18 cellular contexts compared by ENCODE assay signal in the genomic region with DNA sequence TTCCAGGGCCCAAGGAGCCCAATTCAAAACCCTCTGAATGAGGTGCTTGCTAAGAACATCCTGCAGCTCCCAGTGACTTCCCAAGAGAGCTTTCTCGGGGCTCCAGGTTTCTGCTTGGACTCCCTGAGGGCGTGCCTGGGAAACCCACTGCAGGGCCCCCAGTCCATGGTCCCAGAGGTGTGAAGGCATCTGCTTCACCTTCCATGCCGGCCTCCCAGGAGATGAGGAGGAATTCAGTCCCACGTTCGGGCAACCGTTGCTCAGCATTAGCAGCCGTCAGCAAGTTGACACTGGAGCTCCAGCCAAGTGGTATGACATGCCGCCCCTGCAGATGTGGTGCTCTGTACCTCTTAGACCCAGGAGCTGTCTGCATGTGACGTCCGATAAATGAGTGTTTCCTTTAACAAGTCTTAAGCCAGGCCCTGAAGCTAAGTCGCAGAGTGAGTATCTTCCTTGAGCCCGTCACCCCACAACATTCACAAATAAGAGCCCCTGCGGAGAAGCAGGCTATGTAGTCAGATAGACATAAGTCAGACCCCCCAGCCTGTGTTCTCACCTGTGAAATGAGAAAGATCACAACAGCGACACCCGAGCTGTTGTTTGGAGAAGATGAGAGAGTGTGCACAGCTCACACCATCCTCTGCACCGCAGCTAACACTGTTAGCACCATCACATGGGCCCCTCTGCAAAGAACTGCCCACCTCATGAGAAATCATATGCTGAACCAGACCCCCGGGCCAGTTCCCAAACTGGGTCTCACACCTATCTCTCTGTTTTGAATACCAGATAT.
A peak's percentile ranks its signal among the peaks of the same experiment; 100 is the strongest.
DNase-seq lines count a peak whose midpoint lies in the region; ATAC-seq and TF ChIP-seq lines count a peak whose summit lies in the region.
"Had no signal": no experiment of that assay in that cellular context is flagged by ENCODE, and none has a peak within 500 bp of the region (broad histone marks: within the 10 kb centered on the region; RNA-seq: fewer than 3 reads in every experiment).

No MANE protein-coding gene starts in this region.

- TF ChIP-seq POLR2A in testis (IDR thresholded peaks at IDR 0.05) = no peak

- no peak overlapping the region for H3K27ac ChIP-seq in CD8-positive, alpha-beta T cell (ENCODE audit: low read depth, low read length)
- H3K27ac ChIP-seq in testis = no peak overlapping the region
- H3K27ac ChIP-seq: HL-60, left ventricle myocardium inferior, RWPE1, stomach had no signal

- H3K4me3 ChIP-seq in CD8-positive, alpha-beta T cell (ENCODE audit: low read depth, low read length) = no peak overlapping the region
- H3K4me3 ChIP-seq in testis = no peak overlapping the region
- H3K4me3 ChIP-seq: K562, left ventricle myocardium inferior, stomach had no signal

- H3K4me1 ChIP-seq in CD8-positive, alpha-beta T cell (ENCODE audit: insufficient read depth, low read length) = peaks cover 21% of the 10 kb centered on the region
- H3K4me1 ChIP-seq in testis = no peaks in the 10 kb centered on the region
- H3K4me1 ChIP-seq: left ventricle myocardium inferior had no signal

- H3K27ac Mint-ChIP-seq in CD8-positive, alpha-beta T cell = peak overlapping the region; percentile 76
- H3K27ac Mint-ChIP-seq in memory B cell = no peak overlapping the region

- H3K9me3 ChIP-seq in CD8-positive, alpha-beta T cell (ENCODE audit: low read length) = no peaks in the 10 kb centered on the region
- no peaks in the 10 kb centered on the region for H3K9me3 ChIP-seq in testis
- H3K9me3 ChIP-seq: left ventricle myocardium inferior, stomach had no signal

- intact Hi-C loops in CD8-positive, alpha-beta T cell (cut with DNase I, micrococcal nuclease) = no loop called here
- intact Hi-C loops in testis (cut with DNase I; ENCODE audit: low total_unique reads) = no loop called here

- peak; percentile 57 for ATAC-seq in CD8-positive, alpha-beta T cell
- ATAC-seq in GM19025 (IDR thresholded peaks at IDR 0.05; ENCODE audit: low read depth, unreplicated experiment) = peak; percentile 9
- peak; percentile 11 for ATAC-seq in HG03045 (IDR thresholded peaks at IDR 0.05; ENCODE audit: unreplicated experiment)
- no peak for ATAC-seq in memory B cell (ENCODE audit: low read depth)
- ATAC-seq in GM18861 (IDR thresholded peaks at IDR 0.05; ENCODE audit: unreplicated experiment) = no peak
- ATAC-seq: K562 had no signal

- no peak for TF ChIP-seq CTCF in CD8-positive, alpha-beta T cell (IDR thresholded peaks at IDR 0.05)
- TF ChIP-seq CTCF in testis (IDR thresholded peaks at IDR 0.05) = no peak

- H3K27me3 Mint-ChIP-seq in CD8-positive, alpha-beta T cell (ENCODE audit: low read depth) = no peaks in the 10 kb centered on the region
- peaks cover 24% of the 10 kb centered on the region for H3K27me3 Mint-ChIP-seq in memory B cell

- DNase-seq in CD8-positive, alpha-beta T cell = peak in 1 of 7 experiments; percentile 32
- DNase-seq in memory B cell (ENCODE audit: low spot score in 2 of 2) (no peak), testis (no peak), T-helper 9 cell (no peak), retina (no peak)
- DNase-seq: activated CD4-positive, CD25-positive, alpha-beta regulatory T cell; central memory CD4-positive, alpha-beta T cell; DMS 273 treated with DMSO at 0.1 percent for 48 hours; left ventricle myocardium inferior; NCI-H1105; stimulated activated CD4-positive, alpha-beta T cell treated with anti-CD3 and anti-CD28 coated beads, Interleukin-12 subunit alpha, Interleukin-12 subunit beta, amount 100 ng/mL, for 4 hours; stomach had no signal

- H3K27me3 ChIP-seq in CD8-positive, alpha-beta T cell (ENCODE audit: insufficient read depth, low read length) = no peaks in the 10 kb centered on the region
- no peaks in the 10 kb centered on the region for H3K27me3 ChIP-seq in testis

- POLR2A ChIA-PET in CD8-positive, alpha-beta T cell (lab: Charles Lee) = interaction anchor here (0.8 to 1.8 kb wide), 4 partner anchors 8 to 42 kb away, joined by 3 to 8 read pairs (median 5); no protein-coding TSS in a partner anchor

- CTCF ChIA-PET in CD8-positive, alpha-beta T cell (lab: Charles Lee) = interaction anchor here (1.0 to 30.1 kb wide), 10 partner anchors 9 to 306 kb away, joined by 3 to 630 read pairs (median 6); partner anchors contain the start of gene UBL3

- H3K36me3 ChIP-seq in CD8-positive, alpha-beta T cell (ENCODE audit: insufficient read depth, low read length) = no peaks in the 10 kb centered on the region
- H3K36me3 ChIP-seq in testis (ENCODE audit: low read depth, missing control alignments) = no peaks in the 10 kb centered on the region
- H3K36me3 ChIP-seq: left ventricle myocardium inferior, stomach had no signal

- no peaks in the 10 kb centered on the region for H3K9me3 Mint-ChIP-seq in CD8-positive, alpha-beta T cell
- H3K9me3 Mint-ChIP-seq in memory B cell = no peaks in the 10 kb centered on the region

- H3K36me3 Mint-ChIP-seq in CD8-positive, alpha-beta T cell = no peaks in the 10 kb centered on the region
- H3K36me3 Mint-ChIP-seq in memory B cell = peaks cover 2% of the 10 kb centered on the region

- peak overlapping the region; percentile 38 for H3K4me3 Mint-ChIP-seq in CD8-positive, alpha-beta T cell
- H3K4me3 Mint-ChIP-seq in memory B cell = peak overlapping the region; percentile 58

- H3K4me1 Mint-ChIP-seq in CD8-positive, alpha-beta T cell (ENCODE audit: low read depth) = peaks cover 38% of the 10 kb centered on the region
- H3K4me1 Mint-ChIP-seq in memory B cell = peaks cover 33% of the 10 kb centered on the region

- WGBS in testis, 2 donors = 91 to 95% methylated on average over 10 to 17 of the region's 17 CpGs

Comparison
In these comparisons a context has a peak if more than half of its experiments do, and no peak if none do; other contexts are left out.
1. ATAC-seq: peak in CD8-positive, alpha-beta T cell (single experiment), GM19025 (single experiment) and HG03045 (single experiment); none in memory B cell (single experiment) and GM18861 (single experiment).